ENCODE assay signal across 26 cellular contexts in the genomic region with DNA sequence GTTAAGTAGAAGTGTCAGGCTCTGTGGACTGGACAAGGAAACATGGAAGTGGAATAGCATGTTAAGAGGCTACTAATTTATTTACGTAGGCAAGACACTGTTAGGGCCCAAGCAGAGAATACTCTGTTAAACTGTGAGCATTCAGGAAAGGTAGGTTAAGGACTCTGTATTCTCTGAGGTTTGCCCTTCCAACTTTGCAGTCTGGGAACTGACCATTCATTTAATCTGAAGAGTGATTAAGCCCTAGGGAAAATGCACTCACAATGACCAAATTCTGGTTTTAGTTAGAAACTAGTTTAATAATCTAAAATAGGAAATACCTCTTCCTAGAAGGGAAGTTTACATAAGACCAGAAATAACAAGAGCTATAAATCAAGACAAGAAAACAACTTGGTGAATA.
"Had no signal": no experiment of that assay in that cellular context is flagged by ENCODE, and none has a peak within 500 bp of the region (broad histone marks: within the 10 kb centered on the region; RNA-seq: fewer than 3 reads in every experiment).

No MANE protein-coding gene starts in this region.

- H3K27me3 ChIP-seq: esophagus muscularis mucosa, hepatocyte, spleen, stomach, upper lobe of left lung, uterus had no signal

- H3K4me1 Mint-ChIP-seq: naive B cell; stimulated activated naive B cell treated with anti-CD40 and anti-IgM and Interleukin-4, amounts not matched to agents 10 μg/mL and 1 μg/mL and 100 μg/mL, for 72 hours had no signal

- H3K4me2 ChIP-seq: hepatocyte had no signal

- DNase-seq: cortex of kidney; effector memory CD4-positive, alpha-beta T cell; foreskin keratinocyte; head of caudate nucleus; kidney; left cardiac atrium; left ventricle myocardium superior; mesendoderm; naive B cell; posterior cingulate gyrus; spleen; stimulated activated CD4-positive, alpha-beta T cell treated with anti-CD3 and anti-CD28 coated beads, Interleukin-15, amount 100 ng/mL, for 24 hours; stimulated activated CD4-positive, alpha-beta T cell treated with anti-CD3 and anti-CD28 coated beads, Interleukin-1b, Interleukin-23, amount 100 ng/mL, for 48 hours; stimulated activated CD4-positive, alpha-beta T cell treated with anti-CD3 and anti-CD28 coated beads, Interleukin-4, amount 100 ng/mL, for 4 hours; stimulated activated naive B cell treated with anti-CD40 and anti-IgM and Interleukin-4, amounts not matched to agents 10 μg/mL and 1 μg/mL and 100 μg/mL, for 72 hours; stomach; substantia nigra; upper lobe of left lung; uterus had no signal

- H3K27ac Mint-ChIP-seq: naive B cell; stimulated activated naive B cell treated with anti-CD40 and anti-IgM and Interleukin-4, amounts not matched to agents 10 μg/mL and 1 μg/mL and 100 μg/mL, for 72 hours had no signal

- H3K36me3 ChIP-seq: esophagus muscularis mucosa, spleen, stomach, upper lobe of left lung, uterus had no signal

- H3K4me1 ChIP-seq: foreskin keratinocyte, spleen, stomach, upper lobe of left lung, uterus had no signal

- H3K79me2 ChIP-seq: hepatocyte had no signal

- H3K36me3 Mint-ChIP-seq: naive B cell; stimulated activated naive B cell treated with anti-CD40 and anti-IgM and Interleukin-4, amounts not matched to agents 10 μg/mL and 1 μg/mL and 100 μg/mL, for 72 hours had no signal

- H3K27ac ChIP-seq: epithelial cell of prostate, esophagus muscularis mucosa, foreskin keratinocyte, hepatocyte, spleen, stomach, upper lobe of left lung, uterus had no signal

- H3K4me3 ChIP-seq: esophagus muscularis mucosa, hepatocyte, lung, spleen, stomach, upper lobe of left lung, uterus had no signal

- H3K4me3 Mint-ChIP-seq: naive B cell; nephron; stimulated activated naive B cell treated with anti-CD40 and anti-IgM and Interleukin-4, amounts not matched to agents 10 μg/mL and 1 μg/mL and 100 μg/mL, for 72 hours had no signal

- ATAC-seq: foreskin keratinocyte; left cardiac atrium; left ventricle myocardium superior; sciatic nerve; stimulated activated naive B cell treated with anti-CD40 and anti-IgM and Interleukin-4, amounts not matched to agents 10 μg/mL and 1 μg/mL and 100 μg/mL, for 72 hours had no signal

- H3K27me3 Mint-ChIP-seq: naive B cell; stimulated activated naive B cell treated with anti-CD40 and anti-IgM and Interleukin-4, amounts not matched to agents 10 μg/mL and 1 μg/mL and 100 μg/mL, for 72 hours had no signal

- H2AFZ ChIP-seq: hepatocyte had no signal

- FAIRE-seq: endometrium, kidney had no signal

- H3K9me3 ChIP-seq: esophagus muscularis mucosa, stomach, upper lobe of left lung, uterus had no signal
